8 cellular contexts compared by ENCODE assay signal in the genomic region with DNA sequence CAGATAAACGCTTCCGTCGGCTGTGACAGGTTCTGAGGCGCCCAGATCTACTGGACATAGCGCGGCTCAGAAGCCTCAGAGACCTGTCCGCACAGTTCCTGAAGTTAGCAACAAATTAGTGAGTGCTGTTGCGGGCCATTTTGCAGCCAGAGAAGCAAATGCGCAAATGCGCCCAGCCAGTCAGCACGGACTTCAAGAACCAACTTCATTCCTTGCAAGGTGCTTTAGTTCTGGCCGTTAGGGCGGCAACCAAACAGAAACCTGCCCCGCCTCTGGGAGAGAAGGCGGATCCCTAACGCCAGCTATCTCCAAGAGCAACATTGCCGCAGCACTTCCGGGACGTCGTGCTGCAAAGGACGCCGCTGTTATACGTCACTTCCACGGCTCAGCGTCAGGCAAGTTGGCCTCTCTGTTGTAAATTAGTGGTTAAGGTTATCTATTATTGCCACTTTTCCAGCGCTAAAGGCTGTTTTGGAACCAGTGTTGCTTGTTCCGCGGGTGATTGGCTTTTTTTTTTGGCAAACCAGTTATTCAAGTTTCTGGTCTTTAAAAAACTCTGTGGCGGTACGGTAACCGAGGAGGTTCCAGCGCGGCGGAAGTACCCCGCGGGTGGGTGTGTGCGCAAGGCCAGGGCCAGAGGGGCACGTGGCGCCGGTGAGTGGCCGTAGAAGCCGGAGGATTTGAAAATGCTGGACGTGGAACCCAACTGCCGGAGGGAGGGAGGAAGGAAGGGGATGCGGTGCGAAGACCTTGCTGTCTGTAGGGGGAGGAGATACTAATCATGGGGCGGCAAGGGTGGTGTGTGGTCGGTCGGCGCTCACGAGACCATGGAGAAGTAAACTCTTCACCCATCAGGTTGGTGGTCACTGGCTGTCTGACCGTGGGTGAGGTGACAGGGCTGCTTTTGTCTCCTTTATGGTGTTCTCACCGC. TPM values are rescaled to one million over a fixed set of nuclear protein-coding genes. Genes with fewer than 3 reads are reported as not detected.
A peak's percentile ranks its signal among the peaks of the same experiment; 100 is the strongest.
DNase-seq lines count a peak whose midpoint lies in the region; ATAC-seq and FAIRE-seq lines count a peak whose summit lies in the region.

A gene (plus strand): TSS at position 612 of the 931 bp plus-strand sequence. CDS start 403 bp downstream, outside the sequence.

- H3K36me3 ChIP-seq in endocrine pancreas (ENCODE audit: control insufficient read depth, insufficient read depth, low read length) (no peaks in the 10 kb centered on the region), mesendoderm (ENCODE audit: control insufficient read depth, insufficient read depth, low read length) (no peaks in the 10 kb centered on the region)

- FAIRE-seq in HTR-8/SVneo (lab: Jason Lieb, UNC): peak; percentile 99

- ATAC-seq in GM21367 (IDR thresholded peaks at IDR 0.05; ENCODE audit: unreplicated experiment): peak; percentile 99

- H3K79me1 ChIP-seq in mesendoderm (ENCODE audit: low read length): peaks cover 9% of the 10 kb centered on the region

- H2AK5ac ChIP-seq in mesendoderm (ENCODE audit: low read length): peak within 1 kb of the TSS; percentile 73

- H3K4me2 ChIP-seq in mesendoderm (ENCODE audit: low read length): peak within 1 kb of the TSS; percentile 88

- H3K27me3 ChIP-seq in endocrine pancreas (ENCODE audit: control insufficient read depth, insufficient read depth, low read length) (no peaks in the 10 kb centered on the region), mesendoderm (ENCODE audit: insufficient read depth, low read length, poor library complexity) (no peaks in the 10 kb centered on the region)

- no CpG with 5 or more reads among the region's 53 CpGs for WGBS in mesendoderm (ENCODE audit: extremely low coverage, insufficient coverage, low lambda C conversion rate)

- no peak within 1 kb of the TSS for H2BK120ac ChIP-seq in mesendoderm (ENCODE audit: low read depth, low read length)

- peak within 1 kb of the TSS; percentile 85 for H3K4ac ChIP-seq in mesendoderm (ENCODE audit: low read depth, low read length)

- peak within 1 kb of the TSS; percentile 98 for H3K56ac ChIP-seq in mesendoderm (ENCODE audit: low read length)

- peak within 1 kb of the TSS; percentile 25 for H3K18ac ChIP-seq in mesendoderm (ENCODE audit: low read length)

- DNase-seq in COLO829 (ENCODE audit: low spot score) (peak; percentile 96), HTR-8/SVneo (ENCODE audit: insufficient read length, low spot score) (peak; percentile 95), NOMO-1 treated with dmso at 0.1 percent for 144 hours (lab: John Stamatoyannopoulos, UW; ENCODE audit: unreplicated experiment) (peak; percentile 91), mesendoderm (peak; percentile 99)
- DNase-seq in activated CD8-positive, alpha-beta memory T cell treated with anti-CD3 and anti-CD28 coated beads for 48 hours (ENCODE audit: low read depth in 2 of 3, low spot score in 2 of 3): peak; percentile 60 to 69 (median 68)
- peak; percentile 74 for DNase-seq in stimulated activated CD8-positive, alpha-beta memory T cell treated with anti-CD3 and anti-CD28 coated beads, Interleukin-15, amount 100 ng/mL, for 1 hour (ENCODE audit: low read depth)

- peak within 1 kb of the TSS; percentile 53 for H3K27ac ChIP-seq in mesendoderm (ENCODE audit: low read depth, low read length)

- H3K23ac ChIP-seq in mesendoderm (ENCODE audit: low read length): no peak within 1 kb of the TSS

- no peak within 1 kb of the TSS for H4K8ac ChIP-seq in mesendoderm (ENCODE audit: low read depth, low read length)

- H3K79me2 ChIP-seq in mesendoderm (ENCODE audit: control insufficient read depth, insufficient read depth, low read length): peaks cover 35% of the 10 kb centered on the region

- H3K9ac ChIP-seq in endocrine pancreas (ENCODE audit: control insufficient read depth, insufficient read depth, low read length) (peak within 1 kb of the TSS; percentile 88), mesendoderm (ENCODE audit: low read length) (peak within 1 kb of the TSS; percentile 96)

- no peaks in the 10 kb centered on the region for H3K9me3 ChIP-seq in endocrine pancreas (ENCODE audit: control insufficient read depth, low read length)

- peak within 1 kb of the TSS; percentile 54 for H2BK5ac ChIP-seq in mesendoderm (ENCODE audit: low read length)

- H2BK15ac ChIP-seq in mesendoderm (replicated peaks; ENCODE audit: low read depth): no peak within 1 kb of the TSS

- H3K4me1 ChIP-seq in endocrine pancreas (ENCODE audit: control insufficient read depth, insufficient read depth, low read length) (peaks cover 8% of the 10 kb centered on the region), mesendoderm (ENCODE audit: control insufficient read depth, low read depth, low read length) (peaks cover 4% of the 10 kb centered on the region)

- peak within 1 kb of the TSS; percentile 89 for H3K4me3 ChIP-seq in endocrine pancreas (ENCODE audit: control insufficient read depth, insufficient read depth, low read length)
- H3K4me3 ChIP-seq in mesendoderm (ENCODE audit: low read length): peak within 1 kb of the TSS; percentile 92

- peak within 1 kb of the TSS; percentile 53 for H4K5ac ChIP-seq in mesendoderm (ENCODE audit: low read length)

RNA-seq across cellular contexts. Expression of the gene that starts here (rescaled TPM):
- polyA plus RNA-seq in mesendoderm (2013, experiment 1 of 2): 121 TPM
- 120 TPM for polyA plus RNA-seq in mesendoderm (2013, experiment 2 of 2)

Comparison
In these comparisons a context has a peak if more than half of its experiments do, and no peak if none do; other contexts are left out.
1. Peak in every context shown above with its lines: DNase-seq, ATAC-seq, H3K4me3 ChIP-seq and H3K27ac ChIP-seq.